1 cellular context compared by ENCODE assay signal in genomic region chr1:15386128-15386824, GRCh38.
A peak's percentile ranks its signal among the peaks of the same experiment; 100 is the strongest.
TF ChIP-seq lines count a peak whose summit lies in the region.

No MANE protein-coding gene starts in this region.

TF ChIP-seq in H1, 55 proteins besides CTCF, POLR2A, EP300 and RAD21 (continued from another document):
- TF ChIP-seq MAX (IDR thresholded peaks at IDR 0.05), result peak; percentile 73
- TF ChIP-seq JUN (IDR thresholded peaks at IDR 0.05; ENCODE audit: low read depth, low read length), result no peak
- no peak for TF ChIP-seq CHD1 (IDR thresholded peaks at IDR 0.05; ENCODE audit: low read depth, low read length)
- TF ChIP-seq SP2 (IDR thresholded peaks at IDR 0.05; ENCODE audit: low read length), result no peak
- no peak for TF ChIP-seq SIRT6 (IDR thresholded peaks at IDR 0.05; ENCODE audit: low read length)
- TF ChIP-seq TAF7 (optimal IDR thresholded peaks at IDR 0.05; ENCODE audit: borderline replicate concordance, low read depth, low read length), result no peak
- no peak for TF ChIP-seq NANOG (IDR thresholded peaks at IDR 0.05; ENCODE audit: insufficient read depth, low read depth, low read length, poor library complexity, severe bottlenecking)
- TF ChIP-seq EGR1 (IDR thresholded peaks at IDR 0.05; ENCODE audit: borderline replicate concordance, low read depth, low read length), result no peak
TF ChIP-seq in H1: peak in this region for 1.
